1 cellular context compared by ENCODE assay signal in genomic region chr16:89897204-89897603, GRCh38.
TF ChIP-seq lines count a peak whose summit lies in the region.

No MANE protein-coding gene starts in this region.

TF ChIP-seq in HepG2, 621 proteins besides CTCF, POLR2A, EP300 and RAD21:
- TF ChIP-seq SSRP1 (CRISPR knock-in tag; IDR thresholded peaks at IDR 0.05) (no peak), AGO2 (optimal IDR thresholded peaks at IDR 0.05; ENCODE audit: low read depth, low read length) (peak; percentile 55)
